ENCODE assay signal across 1 cellular context in the genomic region with DNA sequence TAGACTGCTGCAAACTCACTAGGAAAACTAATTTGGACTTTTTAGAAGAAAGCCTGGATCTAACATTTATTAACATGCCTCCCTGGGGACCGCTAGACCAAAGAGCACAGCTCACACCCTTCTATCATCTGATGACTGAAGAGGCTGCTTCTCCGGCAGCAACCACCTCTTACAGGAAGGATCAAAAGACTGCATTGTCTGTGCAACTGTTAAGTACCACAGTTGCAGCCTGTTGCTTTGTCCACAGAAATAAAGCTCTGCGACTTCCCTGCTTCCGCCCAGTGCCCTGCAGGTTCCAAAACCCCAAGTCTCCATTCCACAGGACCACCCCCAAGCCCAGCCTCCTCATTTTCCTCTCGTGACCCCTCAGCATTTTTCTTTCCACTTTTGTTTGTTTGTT.
A peak's percentile ranks its signal among the peaks of the same experiment; 100 is the strongest.
TF ChIP-seq lines count a peak whose summit lies in the region.

No MANE protein-coding gene starts in this region.

TF ChIP-seq in HepG2, 621 proteins besides CTCF, POLR2A, EP300 and RAD21:
- TF ChIP-seq, protein P1, sequence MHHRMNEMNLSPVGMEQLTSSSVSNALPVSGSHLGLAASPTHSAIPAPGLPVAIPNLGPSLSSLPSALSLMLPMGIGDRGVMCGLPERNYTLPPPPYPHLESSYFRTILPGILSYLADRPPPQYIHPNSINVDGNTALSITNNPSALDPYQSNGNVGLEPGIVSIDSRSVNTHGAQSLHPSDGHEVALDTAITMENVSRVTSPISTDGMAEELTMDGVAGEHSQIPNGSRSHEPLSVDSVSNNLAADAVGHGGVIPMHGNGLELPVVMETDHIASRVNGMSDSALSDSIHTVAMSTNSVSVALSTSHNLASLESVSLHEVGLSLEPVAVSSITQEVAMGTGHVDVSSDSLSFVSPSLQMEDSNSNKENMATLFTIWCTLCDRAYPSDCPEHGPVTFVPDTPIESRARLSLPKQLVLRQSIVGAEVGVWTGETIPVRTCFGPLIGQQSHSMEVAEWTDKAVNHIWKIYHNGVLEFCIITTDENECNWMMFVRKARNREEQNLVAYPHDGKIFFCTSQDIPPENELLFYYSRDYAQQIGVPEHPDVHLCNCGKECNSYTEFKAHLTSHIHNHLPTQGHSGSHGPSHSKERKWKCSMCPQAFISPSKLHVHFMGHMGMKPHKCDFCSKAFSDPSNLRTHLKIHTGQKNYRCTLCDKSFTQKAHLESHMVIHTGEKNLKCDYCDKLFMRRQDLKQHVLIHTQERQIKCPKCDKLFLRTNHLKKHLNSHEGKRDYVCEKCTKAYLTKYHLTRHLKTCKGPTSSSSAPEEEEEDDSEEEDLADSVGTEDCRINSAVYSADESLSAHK (CRISPR knock-in tag; IDR thresholded peaks at IDR 0.05; ENCODE audit: borderline replicate concordance): no peak
- no peak for TF ChIP-seq SOX13 (IDR thresholded peaks at IDR 0.05)
- TF ChIP-seq SOX13 (CRISPR knock-in tag; conservative IDR thresholded peaks at IDR 0.05 in 1 of 2, IDR thresholded peaks at IDR 0.05 in 1 of 2): 0 out of 4 replicates have a peak, but pooled peaks of 1 of the 2 experiments have one; percentile 11
- TF ChIP-seq ZKSCAN8 (CRISPR knock-in tag; IDR thresholded peaks at IDR 0.05; ENCODE audit: borderline replicate concordance): peak; percentile 58; the same call in 1 of the 2 replicates
